1 cellular context compared by ENCODE assay signal in the genomic region with DNA sequence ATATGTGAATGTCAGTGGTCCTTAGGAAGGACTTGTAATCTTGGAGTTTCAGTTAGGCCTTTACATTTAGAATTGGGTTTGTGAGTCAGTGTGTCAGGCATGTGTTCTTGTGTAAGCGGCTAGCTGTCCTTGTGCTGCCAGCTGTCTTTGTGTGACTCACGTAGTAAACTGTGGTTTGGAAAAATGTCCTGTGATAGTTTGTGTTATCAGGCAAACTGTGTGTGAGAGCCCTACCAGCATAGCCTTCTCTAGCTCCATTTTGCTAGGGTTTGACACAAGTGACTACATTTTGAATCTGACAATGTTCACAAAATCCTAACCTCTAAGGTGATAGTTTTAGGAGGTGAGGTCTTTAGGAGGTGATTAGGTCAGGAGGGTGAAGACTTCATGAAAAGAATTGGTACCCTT.
TF ChIP-seq lines count a peak whose summit lies in the region.

No MANE protein-coding gene starts in this region.

TF ChIP-seq in HepG2, 621 proteins besides CTCF, POLR2A, EP300 and RAD21:
- TF ChIP-seq, protein P1, sequence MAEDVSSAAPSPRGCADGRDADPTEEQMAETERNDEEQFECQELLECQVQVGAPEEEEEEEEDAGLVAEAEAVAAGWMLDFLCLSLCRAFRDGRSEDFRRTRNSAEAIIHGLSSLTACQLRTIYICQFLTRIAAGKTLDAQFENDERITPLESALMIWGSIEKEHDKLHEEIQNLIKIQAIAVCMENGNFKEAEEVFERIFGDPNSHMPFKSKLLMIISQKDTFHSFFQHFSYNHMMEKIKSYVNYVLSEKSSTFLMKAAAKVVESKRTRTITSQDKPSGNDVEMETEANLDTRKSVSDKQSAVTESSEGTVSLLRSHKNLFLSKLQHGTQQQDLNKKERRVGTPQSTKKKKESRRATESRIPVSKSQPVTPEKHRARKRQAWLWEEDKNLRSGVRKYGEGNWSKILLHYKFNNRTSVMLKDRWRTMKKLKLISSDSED (CRISPR knock-in tag; IDR thresholded peaks at IDR 0.05): no peak
- TF ChIP-seq NBN (conservative IDR thresholded peaks at IDR 0.05): no peak
- TF ChIP-seq, protein P2, sequence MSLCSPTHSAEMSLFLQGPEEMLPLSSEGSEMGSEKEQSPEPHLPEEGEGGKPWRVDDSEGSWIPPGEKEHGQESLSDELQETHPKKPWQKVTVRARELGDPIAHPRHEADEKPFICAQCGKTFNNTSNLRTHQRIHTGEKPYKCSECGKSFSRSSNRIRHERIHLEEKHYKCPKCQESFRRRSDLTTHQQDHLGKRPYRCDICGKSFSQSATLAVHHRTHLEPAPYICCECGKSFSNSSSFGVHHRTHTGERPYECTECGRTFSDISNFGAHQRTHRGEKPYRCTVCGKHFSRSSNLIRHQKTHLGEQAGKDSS (CRISPR knock-in tag; IDR thresholded peaks at IDR 0.05; ENCODE audit: borderline replicate concordance, low read depth): no peak
- TF ChIP-seq CBFB (CRISPR knock-in tag; IDR thresholded peaks at IDR 0.05): no peak
- peak; percentile 72; the same call in 1 of the 2 replicates for TF ChIP-seq CEBPB (IDR thresholded peaks at IDR 0.05; ENCODE audit: borderline replicate concordance, low read depth, low read length)
- TF ChIP-seq, protein P3, sequence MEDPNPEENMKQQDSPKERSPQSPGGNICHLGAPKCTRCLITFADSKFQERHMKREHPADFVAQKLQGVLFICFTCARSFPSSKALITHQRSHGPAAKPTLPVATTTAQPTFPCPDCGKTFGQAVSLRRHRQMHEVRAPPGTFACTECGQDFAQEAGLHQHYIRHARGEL (CRISPR knock-in tag; IDR thresholded peaks at IDR 0.05): no peak
- TF ChIP-seq ZNF180 (CRISPR knock-in tag; IDR thresholded peaks at IDR 0.05; ENCODE audit: borderline replicate concordance, low read depth): no peak
- TF ChIP-seq MBNL3 (CRISPR knock-in tag; conservative IDR thresholded peaks at IDR 0.05): no peak
- TF ChIP-seq ZBTB7B (CRISPR knock-in tag; IDR thresholded peaks at IDR 0.05): no peak
- no peak for TF ChIP-seq ZNF484 (CRISPR knock-in tag; IDR thresholded peaks at IDR 0.05; ENCODE audit: borderline replicate concordance, low read depth)
- TF ChIP-seq NR2F6 (IDR thresholded peaks at IDR 0.05): no peak
- TF ChIP-seq NR2F6 (CRISPR knock-in tag; IDR thresholded peaks at IDR 0.05): no peak
- no peak for TF ChIP-seq RFX1 (IDR thresholded peaks at IDR 0.05)
- TF ChIP-seq, protein P4, sequence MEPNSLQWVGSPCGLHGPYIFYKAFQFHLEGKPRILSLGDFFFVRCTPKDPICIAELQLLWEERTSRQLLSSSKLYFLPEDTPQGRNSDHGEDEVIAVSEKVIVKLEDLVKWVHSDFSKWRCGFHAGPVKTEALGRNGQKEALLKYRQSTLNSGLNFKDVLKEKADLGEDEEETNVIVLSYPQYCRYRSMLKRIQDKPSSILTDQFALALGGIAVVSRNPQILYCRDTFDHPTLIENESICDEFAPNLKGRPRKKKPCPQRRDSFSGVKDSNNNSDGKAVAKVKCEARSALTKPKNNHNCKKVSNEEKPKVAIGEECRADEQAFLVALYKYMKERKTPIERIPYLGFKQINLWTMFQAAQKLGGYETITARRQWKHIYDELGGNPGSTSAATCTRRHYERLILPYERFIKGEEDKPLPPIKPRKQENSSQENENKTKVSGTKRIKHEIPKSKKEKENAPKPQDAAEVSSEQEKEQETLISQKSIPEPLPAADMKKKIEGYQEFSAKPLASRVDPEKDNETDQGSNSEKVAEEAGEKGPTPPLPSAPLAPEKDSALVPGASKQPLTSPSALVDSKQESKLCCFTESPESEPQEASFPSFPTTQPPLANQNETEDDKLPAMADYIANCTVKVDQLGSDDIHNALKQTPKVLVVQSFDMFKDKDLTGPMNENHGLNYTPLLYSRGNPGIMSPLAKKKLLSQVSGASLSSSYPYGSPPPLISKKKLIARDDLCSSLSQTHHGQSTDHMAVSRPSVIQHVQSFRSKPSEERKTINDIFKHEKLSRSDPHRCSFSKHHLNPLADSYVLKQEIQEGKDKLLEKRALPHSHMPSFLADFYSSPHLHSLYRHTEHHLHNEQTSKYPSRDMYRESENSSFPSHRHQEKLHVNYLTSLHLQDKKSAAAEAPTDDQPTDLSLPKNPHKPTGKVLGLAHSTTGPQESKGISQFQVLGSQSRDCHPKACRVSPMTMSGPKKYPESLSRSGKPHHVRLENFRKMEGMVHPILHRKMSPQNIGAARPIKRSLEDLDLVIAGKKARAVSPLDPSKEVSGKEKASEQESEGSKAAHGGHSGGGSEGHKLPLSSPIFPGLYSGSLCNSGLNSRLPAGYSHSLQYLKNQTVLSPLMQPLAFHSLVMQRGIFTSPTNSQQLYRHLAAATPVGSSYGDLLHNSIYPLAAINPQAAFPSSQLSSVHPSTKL (CRISPR knock-in tag; IDR thresholded peaks at IDR 0.05): peak; percentile 71
- TF ChIP-seq ZNF850 (CRISPR knock-in tag; conservative IDR thresholded peaks at IDR 0.05): no peak
- peak; percentile 60 for TF ChIP-seq TEAD3 (CRISPR knock-in tag; optimal IDR thresholded peaks at IDR 0.05; ENCODE audit: borderline replicate concordance)
- TF ChIP-seq, protein P5, sequence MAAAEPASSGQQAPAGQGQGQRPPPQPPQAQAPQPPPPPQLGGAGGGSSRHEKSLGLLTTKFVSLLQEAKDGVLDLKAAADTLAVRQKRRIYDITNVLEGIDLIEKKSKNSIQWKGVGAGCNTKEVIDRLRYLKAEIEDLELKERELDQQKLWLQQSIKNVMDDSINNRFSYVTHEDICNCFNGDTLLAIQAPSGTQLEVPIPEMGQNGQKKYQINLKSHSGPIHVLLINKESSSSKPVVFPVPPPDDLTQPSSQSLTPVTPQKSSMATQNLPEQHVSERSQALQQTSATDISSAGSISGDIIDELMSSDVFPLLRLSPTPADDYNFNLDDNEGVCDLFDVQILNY (CRISPR knock-in tag; conservative IDR thresholded peaks at IDR 0.05): no peak
- TF ChIP-seq, protein P6, sequence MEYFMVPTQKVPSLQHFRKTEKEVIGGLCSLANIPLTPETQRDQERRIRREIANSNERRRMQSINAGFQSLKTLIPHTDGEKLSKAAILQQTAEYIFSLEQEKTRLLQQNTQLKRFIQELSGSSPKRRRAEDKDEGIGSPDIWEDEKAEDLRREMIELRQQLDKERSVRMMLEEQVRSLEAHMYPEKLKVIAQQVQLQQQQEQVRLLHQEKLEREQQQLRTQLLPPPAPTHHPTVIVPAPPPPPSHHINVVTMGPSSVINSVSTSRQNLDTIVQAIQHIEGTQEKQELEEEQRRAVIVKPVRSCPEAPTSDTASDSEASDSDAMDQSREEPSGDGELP (IDR thresholded peaks at IDR 0.05; ENCODE audit: borderline replicate concordance, low read depth): peak; percentile 82
- TF ChIP-seq, protein P7, sequence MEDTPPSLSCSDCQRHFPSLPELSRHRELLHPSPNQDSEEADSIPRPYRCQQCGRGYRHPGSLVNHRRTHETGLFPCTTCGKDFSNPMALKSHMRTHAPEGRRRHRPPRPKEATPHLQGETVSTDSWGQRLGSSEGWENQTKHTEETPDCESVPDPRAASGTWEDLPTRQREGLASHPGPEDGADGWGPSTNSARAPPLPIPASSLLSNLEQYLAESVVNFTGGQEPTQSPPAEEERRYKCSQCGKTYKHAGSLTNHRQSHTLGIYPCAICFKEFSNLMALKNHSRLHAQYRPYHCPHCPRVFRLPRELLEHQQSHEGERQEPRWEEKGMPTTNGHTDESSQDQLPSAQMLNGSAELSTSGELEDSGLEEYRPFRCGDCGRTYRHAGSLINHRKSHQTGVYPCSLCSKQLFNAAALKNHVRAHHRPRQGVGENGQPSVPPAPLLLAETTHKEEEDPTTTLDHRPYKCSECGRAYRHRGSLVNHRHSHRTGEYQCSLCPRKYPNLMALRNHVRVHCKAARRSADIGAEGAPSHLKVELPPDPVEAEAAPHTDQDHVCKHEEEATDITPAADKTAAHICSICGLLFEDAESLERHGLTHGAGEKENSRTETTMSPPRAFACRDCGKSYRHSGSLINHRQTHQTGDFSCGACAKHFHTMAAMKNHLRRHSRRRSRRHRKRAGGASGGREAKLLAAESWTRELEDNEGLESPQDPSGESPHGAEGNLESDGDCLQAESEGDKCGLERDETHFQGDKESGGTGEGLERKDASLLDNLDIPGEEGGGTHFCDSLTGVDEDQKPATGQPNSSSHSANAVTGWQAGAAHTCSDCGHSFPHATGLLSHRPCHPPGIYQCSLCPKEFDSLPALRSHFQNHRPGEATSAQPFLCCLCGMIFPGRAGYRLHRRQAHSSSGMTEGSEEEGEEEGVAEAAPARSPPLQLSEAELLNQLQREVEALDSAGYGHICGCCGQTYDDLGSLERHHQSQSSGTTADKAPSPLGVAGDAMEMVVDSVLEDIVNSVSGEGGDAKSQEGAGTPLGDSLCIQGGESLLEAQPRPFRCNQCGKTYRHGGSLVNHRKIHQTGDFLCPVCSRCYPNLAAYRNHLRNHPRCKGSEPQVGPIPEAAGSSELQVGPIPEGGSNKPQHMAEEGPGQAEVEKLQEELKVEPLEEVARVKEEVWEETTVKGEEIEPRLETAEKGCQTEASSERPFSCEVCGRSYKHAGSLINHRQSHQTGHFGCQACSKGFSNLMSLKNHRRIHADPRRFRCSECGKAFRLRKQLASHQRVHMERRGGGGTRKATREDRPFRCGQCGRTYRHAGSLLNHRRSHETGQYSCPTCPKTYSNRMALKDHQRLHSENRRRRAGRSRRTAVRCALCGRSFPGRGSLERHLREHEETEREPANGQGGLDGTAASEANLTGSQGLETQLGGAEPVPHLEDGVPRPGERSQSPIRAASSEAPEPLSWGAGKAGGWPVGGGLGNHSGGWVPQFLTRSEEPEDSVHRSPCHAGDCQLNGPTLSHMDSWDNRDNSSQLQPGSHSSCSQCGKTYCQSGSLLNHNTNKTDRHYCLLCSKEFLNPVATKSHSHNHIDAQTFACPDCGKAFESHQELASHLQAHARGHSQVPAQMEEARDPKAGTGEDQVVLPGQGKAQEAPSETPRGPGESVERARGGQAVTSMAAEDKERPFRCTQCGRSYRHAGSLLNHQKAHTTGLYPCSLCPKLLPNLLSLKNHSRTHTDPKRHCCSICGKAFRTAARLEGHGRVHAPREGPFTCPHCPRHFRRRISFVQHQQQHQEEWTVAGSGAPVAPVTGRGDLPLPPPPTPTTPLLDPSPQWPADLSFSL (CRISPR knock-in tag; IDR thresholded peaks at IDR 0.05): peak; percentile 86; the same call in 1 of the 2 replicates
- no peak for TF ChIP-seq SMYD3 (CRISPR knock-in tag; IDR thresholded peaks at IDR 0.05)
- no peak for TF ChIP-seq ZNF674 (CRISPR knock-in tag; IDR thresholded peaks at IDR 0.05; ENCODE audit: low read depth)
- peak; percentile 51 for TF ChIP-seq SAP130 (CRISPR knock-in tag; IDR thresholded peaks at IDR 0.05; ENCODE audit: low read depth)
- peak; percentile 59; the same call in 1 of the 2 replicates for TF ChIP-seq ZNF335 (CRISPR knock-in tag; IDR thresholded peaks at IDR 0.05)
- TF ChIP-seq SMC3 (IDR thresholded peaks at IDR 0.05; ENCODE audit: low read length): no peak
- TF ChIP-seq, protein P8, sequence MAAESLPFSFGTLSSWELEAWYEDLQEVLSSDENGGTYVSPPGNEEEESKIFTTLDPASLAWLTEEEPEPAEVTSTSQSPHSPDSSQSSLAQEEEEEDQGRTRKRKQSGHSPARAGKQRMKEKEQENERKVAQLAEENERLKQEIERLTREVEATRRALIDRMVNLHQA (CRISPR knock-in tag; IDR thresholded peaks at IDR 0.05): no peak
- TF ChIP-seq FOSL2 (CRISPR knock-in tag; IDR thresholded peaks at IDR 0.05): peak; percentile 97
- TF ChIP-seq, protein P9, sequence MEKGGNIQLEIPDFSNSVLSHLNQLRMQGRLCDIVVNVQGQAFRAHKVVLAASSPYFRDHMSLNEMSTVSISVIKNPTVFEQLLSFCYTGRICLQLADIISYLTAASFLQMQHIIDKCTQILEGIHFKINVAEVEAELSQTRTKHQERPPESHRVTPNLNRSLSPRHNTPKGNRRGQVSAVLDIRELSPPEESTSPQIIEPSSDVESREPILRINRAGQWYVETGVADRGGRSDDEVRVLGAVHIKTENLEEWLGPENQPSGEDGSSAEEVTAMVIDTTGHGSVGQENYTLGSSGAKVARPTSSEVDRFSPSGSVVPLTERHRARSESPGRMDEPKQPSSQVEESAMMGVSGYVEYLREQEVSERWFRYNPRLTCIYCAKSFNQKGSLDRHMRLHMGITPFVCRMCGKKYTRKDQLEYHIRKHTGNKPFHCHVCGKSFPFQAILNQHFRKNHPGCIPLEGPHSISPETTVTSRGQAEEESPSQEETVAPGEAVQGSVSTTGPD (CRISPR knock-in tag; IDR thresholded peaks at IDR 0.05): no peak
- peak; percentile 16; the same call in 1 of the 2 replicates for TF ChIP-seq CREB1 (IDR thresholded peaks at IDR 0.05)
- no peak for TF ChIP-seq CREB1 (CRISPR knock-in tag; IDR thresholded peaks at IDR 0.05)
- peak; percentile 15; the same call in 1 of the 2 replicates for TF ChIP-seq JUNB (CRISPR knock-in tag; IDR thresholded peaks at IDR 0.05; ENCODE audit: borderline replicate concordance)
